ENCODE assay signal across 11 cellular contexts in genomic region chr20:50594591-50595432, GRCh38.
DNase-seq lines count a peak whose midpoint lies in the region; ATAC-seq and TF ChIP-seq lines count a peak whose summit lies in the region.
"Had no signal": no experiment of that assay in that cellular context is flagged by ENCODE, and none has a peak within 500 bp of the region (broad histone marks: within the 10 kb centered on the region; RNA-seq: fewer than 3 reads in every experiment).

No MANE protein-coding gene starts in this region.

- H3K4me1 ChIP-seq in HCT116 (ENCODE audit: control insufficient read depth in 1 of 2, insufficient read depth in 2 of 2, low read length in 2 of 2) (peaks cover 0 to 5% of the 10 kb centered on the region in 2 experiments; a peak in 1 of 4 replicates), mesendoderm (ENCODE audit: control insufficient read depth, low read depth, low read length) (peaks cover 2% of the 10 kb centered on the region)

- RAD21 ChIA-PET in HCT116 (lab: Charles Lee; ENCODE audit: low non-redundant PET in 1 of 2, low total read pairs in 2 of 2, uncharacterized antibody in 2 of 2, unreplicated experiment in 2 of 2) = no interaction called here

- DNase-seq in NCI-H510A treated with DMSO at 0.1 percent for 48 hours (lab: John Stamatoyannopoulos, UW) (peak; percentile 21), NCI-H510A (lab: John Stamatoyannopoulos, UW) (no peak), HCT116 (ENCODE audit: low read depth, low spot score) (no peak), activated B cell treated with CpG ODN at 0.5 μM for 24 hours (no peak), mesendoderm (peak; percentile 74), NCI-H187 treated with DMSO at 0.1 percent for 48 hours (lab: John Stamatoyannopoulos, UW) (no peak), cerebellar cortex (ENCODE audit: low spot score) (no peak), omental fat pad (ENCODE audit: low spot score) (no peak)
- DNase-seq: NCI-H2029 treated with DMSO at 0.1 percent for 48 hours had no signal

- H3K23ac ChIP-seq in mesendoderm (ENCODE audit: low read length) = no peak overlapping the region

- H2BK15ac ChIP-seq in mesendoderm (replicated peaks; ENCODE audit: low read depth) = no peak overlapping the region

- H3K36me3 Mint-ChIP-seq in activated B cell treated with CpG ODN at 0.5 μM for 24 hours (ENCODE audit: low read depth) = peaks cover 17% of the 10 kb centered on the region

- no peaks in the 10 kb centered on the region for H3K9me3 ChIP-seq in HCT116 (ENCODE audit: control insufficient read depth in 1 of 2, insufficient read depth in 1 of 2, low read depth in 1 of 2, low read length in 2 of 2)

- H4K8ac ChIP-seq in mesendoderm (ENCODE audit: low read depth, low read length) = no peak overlapping the region

- no peak overlapping the region for H2BK5ac ChIP-seq in mesendoderm (ENCODE audit: low read length)

- H3K27me3 ChIP-seq in HCT116 (ENCODE audit: insufficient read depth, low read length) = no peaks in the 10 kb centered on the region
- no peaks in the 10 kb centered on the region for H3K27me3 ChIP-seq in mesendoderm (ENCODE audit: insufficient read depth, low read length, poor library complexity)

- H3K4me3 ChIP-seq in HCT116 (replicated peaks in 1 of 2; ENCODE audit: low read depth in 1 of 2, low read length in 2 of 2) (no peak overlapping the region), mesendoderm (ENCODE audit: low read length) (no peak overlapping the region)

- no peak overlapping the region for H3K4me3 Mint-ChIP-seq in activated B cell treated with CpG ODN at 0.5 μM for 24 hours
- H3K4me3 Mint-ChIP-seq: stimulated activated naive CD8-positive, alpha-beta T cell treated with anti-CD3 and anti-CD28 coated beads, Interleukin-15, Interleukin-2, amounts not matched to agents 100 ng/mL and 50 ng/mL, for 24 hours had no signal

- H3K79me1 ChIP-seq in mesendoderm (ENCODE audit: low read length) = no peaks in the 10 kb centered on the region

- ATAC-seq in HCT116 (peak; percentile 58), activated B cell treated with CpG ODN at 0.5 μM for 24 hours (ENCODE audit: low read depth) (peak; percentile 49), omental fat pad (ENCODE audit: low FRiP score) (no peak)

- peak overlapping the region; percentile 63 for H3K27ac Mint-ChIP-seq in activated B cell treated with CpG ODN at 0.5 μM for 24 hours
- H3K27ac Mint-ChIP-seq: activated T-helper 2 cell treated with anti-CD3 and anti-CD28 coated beads, Interferon-gamma antibody, Interleukin-2, Interleukin-4, amounts not matched to agents 10 μg/mL and 5 μg/mL and 100 μg/mL, durations not matched to agents 14 hours and 24 hours and 36 hours; stimulated activated naive CD8-positive, alpha-beta T cell treated with anti-CD3 and anti-CD28 coated beads, Interleukin-15, Interleukin-2, amounts not matched to agents 100 ng/mL and 50 ng/mL, for 24 hours had no signal

- TF ChIP-seq RAD21 in HCT116 (IDR thresholded peaks at IDR 0.05; ENCODE audit: low read depth) = no peak

- intact Hi-C loops in HCT116 (cut with micrococcal nuclease) (no loop called here), activated B cell treated with CpG ODN at 0.5 μM for 24 hours (cut with micrococcal nuclease) (no loop called here)

- no peak overlapping the region for H3K56ac ChIP-seq in mesendoderm (ENCODE audit: low read length)

- no peaks in the 10 kb centered on the region for H3K27me3 Mint-ChIP-seq in activated B cell treated with CpG ODN at 0.5 μM for 24 hours
- H3K27me3 Mint-ChIP-seq: stimulated activated naive CD8-positive, alpha-beta T cell treated with anti-CD3 and anti-CD28 coated beads, Interleukin-15, Interleukin-2, amounts not matched to agents 100 ng/mL and 50 ng/mL, for 24 hours had no signal

- no peaks in the 10 kb centered on the region for H3K79me2 ChIP-seq in HCT116 (ENCODE audit: insufficient read depth, low read length)
- H3K79me2 ChIP-seq in mesendoderm (ENCODE audit: control insufficient read depth, insufficient read depth, low read length) = no peaks in the 10 kb centered on the region

- H3K27ac ChIP-seq in HCT116 (ENCODE audit: low read depth, low read length) (no peak overlapping the region), mesendoderm (ENCODE audit: low read depth, low read length) (no peak overlapping the region)

- H4K20me1 ChIP-seq in HCT116 (ENCODE audit: insufficient read depth) = no peaks in the 10 kb centered on the region

- no peak overlapping the region for H4K5ac ChIP-seq in mesendoderm (ENCODE audit: low read length)

- TF ChIP-seq CTCF in HCT116 (IDR thresholded peaks at IDR 0.05 in 2 of 3, conservative IDR thresholded peaks at IDR 0.05 in 1 of 3; ENCODE audit: borderline replicate concordance in 1 of 3, insufficient read depth in 1 of 3, low read depth in 2 of 3, low read length in 2 of 3) (no peak), activated B cell treated with CpG ODN at 0.5 μM for 24 hours (IDR thresholded peaks at IDR 0.05) (no peak), omental fat pad (IDR thresholded peaks at IDR 0.05) (no peak)

- WGBS in mesendoderm (ENCODE audit: extremely low coverage, insufficient coverage, low lambda C conversion rate) = no CpG with 5 or more reads among the region's 19 CpGs

- no peak overlapping the region for H2AK5ac ChIP-seq in mesendoderm (ENCODE audit: low read length)

- no TSS peak for BruUV-seq in HCT116 (replicated peaks; lab: Mats Ljungman, UMichigan)

- CTCF ChIA-PET in HCT116 (lab: Charles Lee) = no interaction called here
- CTCF ChIA-PET in activated B cell treated with CpG ODN at 0.5 μM for 24 hours (lab: Charles Lee) = interaction anchor here (1.9 kb wide), 1 partner anchor 130 kb away, joined by 6 read pairs; no protein-coding TSS in a partner anchor

- H3K9me3 Mint-ChIP-seq in activated B cell treated with CpG ODN at 0.5 μM for 24 hours = no peaks in the 10 kb centered on the region
- H3K9me3 Mint-ChIP-seq: activated T-helper 2 cell treated with anti-CD3 and anti-CD28 coated beads, Interferon-gamma antibody, Interleukin-2, Interleukin-4, amounts not matched to agents 10 μg/mL and 5 μg/mL and 100 μg/mL, durations not matched to agents 14 hours and 24 hours and 36 hours; stimulated activated naive CD8-positive, alpha-beta T cell treated with anti-CD3 and anti-CD28 coated beads, Interleukin-15, Interleukin-2, amounts not matched to agents 100 ng/mL and 50 ng/mL, for 24 hours had no signal

- no peak overlapping the region for H3K18ac ChIP-seq in mesendoderm (ENCODE audit: low read length)

- no peak for TF ChIP-seq POLR2A in HCT116 (IDR thresholded peaks at IDR 0.05; ENCODE audit: borderline replicate concordance, extremely low read depth, insufficient read depth, insufficient read length)

- POLR2A ChIA-PET in HCT116 (lab: Charles Lee) (no interaction called here), activated B cell treated with CpG ODN at 0.5 μM for 24 hours (lab: Charles Lee) (interaction anchor here (0.9 kb wide), 1 partner anchor 84 kb away, joined by 3 read pairs; no protein-coding TSS in a partner anchor)

- H3K9ac ChIP-seq in HCT116 (ENCODE audit: low read length) (no peak overlapping the region), mesendoderm (ENCODE audit: low read length) (no peak overlapping the region)

- no peak overlapping the region for H2AFZ ChIP-seq in HCT116 (ENCODE audit: low read depth, low read length, poor library complexity, severe bottlenecking)

- H3K4me2 ChIP-seq in HCT116 (ENCODE audit: low read length) (no peak overlapping the region), mesendoderm (ENCODE audit: low read length) (no peak overlapping the region)

- no peak overlapping the region for H2BK120ac ChIP-seq in mesendoderm (ENCODE audit: low read depth, low read length)

- H3K9me2 ChIP-seq in HCT116 (ENCODE audit: insufficient read depth) = no peaks in the 10 kb centered on the region

- no peak overlapping the region for H3K4ac ChIP-seq in mesendoderm (ENCODE audit: low read depth, low read length)

- peaks cover 28% of the 10 kb centered on the region for H3K4me1 Mint-ChIP-seq in activated B cell treated with CpG ODN at 0.5 μM for 24 hours

- no peaks in the 10 kb centered on the region for H3K36me3 ChIP-seq in HCT116 (ENCODE audit: control insufficient read depth in 1 of 2, insufficient read depth in 2 of 2, low read length in 2 of 2)
- H3K36me3 ChIP-seq in mesendoderm (ENCODE audit: control insufficient read depth, insufficient read depth, low read length) = no peaks in the 10 kb centered on the region

TF ChIP-seq in HCT116, 20 proteins besides CTCF, POLR2A, EP300 and RAD21 (continues in another document):
- no peak for TF ChIP-seq JUND (IDR thresholded peaks at IDR 0.05)
- TF ChIP-seq, protein P1, sequence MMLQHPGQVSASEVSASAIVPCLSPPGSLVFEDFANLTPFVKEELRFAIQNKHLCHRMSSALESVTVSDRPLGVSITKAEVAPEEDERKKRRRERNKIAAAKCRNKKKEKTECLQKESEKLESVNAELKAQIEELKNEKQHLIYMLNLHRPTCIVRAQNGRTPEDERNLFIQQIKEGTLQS (IDR thresholded peaks at IDR 0.05) = no peak
- no peak for TF ChIP-seq ELF1 (IDR thresholded peaks at IDR 0.05; ENCODE audit: borderline replicate concordance, low read depth)
- no peak for TF ChIP-seq ZNF274 (IDR thresholded peaks at IDR 0.05; ENCODE audit: low read depth, low read length)
- TF ChIP-seq POLR2AphosphoS5 (IDR thresholded peaks at IDR 0.05; ENCODE audit: low read depth, low read length) = no peak
- no peak for TF ChIP-seq EGR1 (IDR thresholded peaks at IDR 0.05; ENCODE audit: low read depth)
- TF ChIP-seq EZH2 (IDR thresholded peaks at IDR 0.05) = no peak
- no peak for TF ChIP-seq TCF7L2 (IDR thresholded peaks at IDR 0.05; ENCODE audit: borderline replicate concordance, extremely low read depth, insufficient read depth, insufficient read length)
- TF ChIP-seq, protein P2, sequence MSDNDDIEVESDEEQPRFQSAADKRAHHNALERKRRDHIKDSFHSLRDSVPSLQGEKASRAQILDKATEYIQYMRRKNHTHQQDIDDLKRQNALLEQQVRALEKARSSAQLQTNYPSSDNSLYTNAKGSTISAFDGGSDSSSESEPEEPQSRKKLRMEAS (IDR thresholded peaks at IDR 0.05) = no peak
- TF ChIP-seq, protein P3, sequence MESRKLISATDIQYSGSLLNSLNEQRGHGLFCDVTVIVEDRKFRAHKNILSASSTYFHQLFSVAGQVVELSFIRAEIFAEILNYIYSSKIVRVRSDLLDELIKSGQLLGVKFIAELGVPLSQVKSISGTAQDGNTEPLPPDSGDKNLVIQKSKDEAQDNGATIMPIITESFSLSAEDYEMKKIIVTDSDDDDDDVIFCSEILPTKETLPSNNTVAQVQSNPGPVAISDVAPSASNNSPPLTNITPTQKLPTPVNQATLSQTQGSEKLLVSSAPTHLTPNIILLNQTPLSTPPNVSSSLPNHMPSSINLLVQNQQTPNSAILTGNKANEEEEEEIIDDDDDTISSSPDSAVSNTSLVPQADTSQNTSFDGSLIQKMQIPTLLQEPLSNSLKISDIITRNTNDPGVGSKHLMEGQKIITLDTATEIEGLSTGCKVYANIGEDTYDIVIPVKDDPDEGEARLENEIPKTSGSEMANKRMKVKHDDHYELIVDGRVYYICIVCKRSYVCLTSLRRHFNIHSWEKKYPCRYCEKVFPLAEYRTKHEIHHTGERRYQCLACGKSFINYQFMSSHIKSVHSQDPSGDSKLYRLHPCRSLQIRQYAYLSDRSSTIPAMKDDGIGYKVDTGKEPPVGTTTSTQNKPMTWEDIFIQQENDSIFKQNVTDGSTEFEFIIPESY (IDR thresholded peaks at IDR 0.05; ENCODE audit: extremely low read depth, insufficient replicate concordance, low read length) = no peak
- no peak for TF ChIP-seq FOSL1 (IDR thresholded peaks at IDR 0.05; ENCODE audit: low read depth)

Comparison
In these comparisons a context has a peak if more than half of its experiments do, and no peak if none do; other contexts are left out.
1. DNase-seq: peak in NCI-H510A treated with DMSO at 0.1 percent for 48 hours (single experiment) and mesendoderm (single experiment); none in NCI-H510A (single experiment), HCT116 (single experiment), activated B cell treated with CpG ODN at 0.5 μM for 24 hours (single experiment), NCI-H187 treated with DMSO at 0.1 percent for 48 hours (single experiment), cerebellar cortex (single experiment) and omental fat pad (single experiment).